In the genomic region with DNA sequence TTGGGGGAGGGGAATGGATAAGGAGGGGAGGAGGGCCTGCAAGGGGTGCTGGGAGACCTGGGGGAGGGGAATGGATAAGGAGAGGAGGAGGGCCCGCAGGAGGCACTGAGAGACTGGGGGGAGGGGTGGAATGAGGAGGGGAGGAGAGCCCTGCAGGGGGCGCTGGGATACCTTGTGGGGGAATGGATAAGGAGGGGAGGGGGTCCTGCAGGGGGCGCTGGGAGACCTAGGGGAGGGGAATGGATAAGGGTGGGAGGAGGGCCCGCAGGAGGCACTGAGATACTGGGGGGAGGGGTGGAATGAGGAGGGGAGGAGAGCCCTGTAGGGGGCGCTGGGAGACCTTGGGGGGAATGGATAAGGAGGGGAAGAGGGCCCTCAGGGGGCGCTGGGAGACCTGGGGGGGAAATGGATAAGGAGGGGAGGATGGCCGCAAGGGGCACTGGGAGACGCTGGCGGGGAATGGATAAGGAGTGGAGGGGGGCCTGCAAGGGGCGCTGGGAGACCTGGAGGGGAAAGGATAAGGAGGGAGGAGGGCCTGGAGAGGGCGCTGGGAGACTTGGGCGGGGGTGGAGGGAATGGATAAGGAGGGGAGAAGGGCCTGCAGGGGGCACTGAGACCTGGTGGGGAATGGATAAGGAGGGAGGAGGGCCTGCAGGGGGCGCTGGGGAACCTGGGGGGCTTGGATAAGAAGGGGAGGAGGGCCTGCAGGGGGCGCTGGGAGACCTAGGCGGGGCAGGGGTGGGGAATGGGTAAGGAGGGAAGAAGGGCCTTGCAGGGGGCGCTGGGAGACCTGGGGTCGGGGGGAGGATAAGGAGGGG, we compare ENCODE assay signal across 14 cellular contexts. TPM values are rescaled to one million over a fixed set of nuclear protein-coding genes. Genes with fewer than 3 reads are reported as not detected.
DNase-seq lines count a peak whose midpoint lies in the region; ATAC-seq and TF ChIP-seq lines count a peak whose summit lies in the region.
"Had no signal": no experiment of that assay in that cellular context is flagged by ENCODE, and none has a peak within 500 bp of the region (broad histone marks: within the 10 kb centered on the region; RNA-seq: fewer than 3 reads in every experiment).

No MANE protein-coding gene starts in this region.

- no peak for TF ChIP-seq POLR2A in HCT116 (IDR thresholded peaks at IDR 0.05; ENCODE audit: borderline replicate concordance, extremely low read depth, insufficient read depth, insufficient read length)
- no peak for TF ChIP-seq POLR2A in right lobe of liver (IDR thresholded peaks at IDR 0.05)

- H3K9me3 ChIP-seq in HCT116 (ENCODE audit: control insufficient read depth in 1 of 2, insufficient read depth in 1 of 2, low read depth in 1 of 2, low read length in 2 of 2) (no peaks in the 10 kb centered on the region), right lobe of liver (no peaks in the 10 kb centered on the region)
- H3K9me3 ChIP-seq: spleen had no signal

- CTCF ChIA-PET in HCT116 (lab: Charles Lee): no interaction called here

- no peak overlapping the region for H3K4me2 ChIP-seq in HCT116 (ENCODE audit: low read length)

- TF ChIP-seq CTCF in HCT116 (IDR thresholded peaks at IDR 0.05 in 2 of 3, conservative IDR thresholded peaks at IDR 0.05 in 1 of 3; ENCODE audit: borderline replicate concordance in 1 of 3, insufficient read depth in 1 of 3, low read depth in 2 of 3, low read length in 2 of 3) (peak; percentile 46 to 83 (median 49)), right lobe of liver (IDR thresholded peaks at IDR 0.05) (no peak)

- no peak overlapping the region for H2AFZ ChIP-seq in HCT116 (ENCODE audit: low read depth, low read length, poor library complexity, severe bottlenecking)

- H3K27ac ChIP-seq in HCT116 (ENCODE audit: low read depth, low read length) (no peak overlapping the region), right lobe of liver (peak overlapping the region in 2 of 3 donors; percentile 98 to 99)
- H3K27ac ChIP-seq: spleen had no signal

- intact Hi-C loops in activated CD4-positive, alpha-beta T cell treated with anti-CD3 and anti-CD28 coated beads, Interleukin-2, amount 10 ng/mL, durations not matched to agents 24 days and 14 days (cut with micrococcal nuclease): no loop called here
- intact Hi-C loops in HCT116 (cut with micrococcal nuclease): no loop called here
- intact Hi-C loops in right lobe of liver (cut with DNase I): loop anchor here (5.0 to 10.0 kb wide), 2 partner anchors 61 to 679 kb away; no protein-coding TSS in a partner anchor

- no peaks in the 10 kb centered on the region for H3K79me2 ChIP-seq in HCT116 (ENCODE audit: insufficient read depth, low read length)

- peaks cover 10% of the 10 kb centered on the region for H3K4me1 Mint-ChIP-seq in activated CD4-positive, alpha-beta T cell treated with anti-CD3 and anti-CD28 coated beads, Interleukin-2, amount 10 ng/mL, durations not matched to agents 24 days and 14 days

- no peak overlapping the region for H3K9ac ChIP-seq in HCT116 (ENCODE audit: low read length)

- no peak overlapping the region for H3K4me3 ChIP-seq in HCT116 (replicated peaks in 1 of 2; ENCODE audit: low read depth in 1 of 2, low read length in 2 of 2)
- no peak overlapping the region for H3K4me3 ChIP-seq in right lobe of liver
- H3K4me3 ChIP-seq: spleen had no signal

- RAD21 ChIA-PET in HCT116 (lab: Charles Lee; ENCODE audit: low non-redundant PET in 1 of 2, low total read pairs in 2 of 2, uncharacterized antibody in 2 of 2, unreplicated experiment in 2 of 2): interaction anchor here in 1 of 2 experiments (0.6 kb wide), 1 partner anchor 863 kb away, joined by 3 read pairs; the partner anchor contains the start of gene VAPB

- BruUV-seq in HCT116 (replicated peaks; lab: Mats Ljungman, UMichigan): no TSS peak

- peaks cover 6% of the 10 kb centered on the region for H3K27me3 Mint-ChIP-seq in activated CD4-positive, alpha-beta T cell treated with anti-CD3 and anti-CD28 coated beads, Interleukin-2, amount 10 ng/mL, durations not matched to agents 24 days and 14 days
- H3K27me3 Mint-ChIP-seq: IgD-negative memory B cell had no signal

- no peaks in the 10 kb centered on the region for H3K9me2 ChIP-seq in HCT116 (ENCODE audit: insufficient read depth)

- H3K36me3 Mint-ChIP-seq in activated CD4-positive, alpha-beta T cell treated with anti-CD3 and anti-CD28 coated beads, Interleukin-2, amount 10 ng/mL, durations not matched to agents 24 days and 14 days (ENCODE audit: low read depth): no peaks in the 10 kb centered on the region
- H3K36me3 Mint-ChIP-seq: IgD-negative memory B cell had no signal

- no peak overlapping the region for H3K4me3 Mint-ChIP-seq in activated CD4-positive, alpha-beta T cell treated with anti-CD3 and anti-CD28 coated beads, Interleukin-2, amount 10 ng/mL, durations not matched to agents 24 days and 14 days
- H3K4me3 Mint-ChIP-seq: IgD-negative memory B cell; T-helper 1 cell treated with Interleukin-12 subunit alpha and Interleukin-12 subunit beta and Interleukin-4 antibody, amounts not matched to agents 30 μg/mL and 1 μg/mL, for 36 hours had no signal

- 54% methylated on average over 17 of the region's 17 CpGs for WGBS in right lobe of liver (ENCODE audit: insufficient coverage, low coverage, low lambda C conversion rate, missing lambda C conversion rate)

- POLR2A ChIA-PET in HCT116 (lab: Charles Lee): no interaction called here

- H3K4me1 ChIP-seq in HCT116 (ENCODE audit: control insufficient read depth in 1 of 2, insufficient read depth in 2 of 2, low read length in 2 of 2) (no peaks in the 10 kb centered on the region), right lobe of liver (peaks cover 0 to 30% (median 5%) of the 10 kb centered on the region in 4 donors)
- H3K4me1 ChIP-seq: spleen had no signal

- ATAC-seq in HCT116 (peak; percentile 76), right lobe of liver (peak; percentile 2 to 48 (median 11)), HG03139 (IDR thresholded peaks at IDR 0.05; ENCODE audit: unreplicated experiment) (no peak)

- TF ChIP-seq RAD21 in HCT116 (IDR thresholded peaks at IDR 0.05; ENCODE audit: low read depth): peak; percentile 3; the same call in 1 of the 2 replicates

- no peaks in the 10 kb centered on the region for H4K20me1 ChIP-seq in HCT116 (ENCODE audit: insufficient read depth)

- H3K27me3 ChIP-seq in HCT116 (ENCODE audit: insufficient read depth, low read length) (no peaks in the 10 kb centered on the region), right lobe of liver (no peaks in the 10 kb centered on the region)
- H3K27me3 ChIP-seq: spleen had no signal

- DNase-seq in activated CD4-positive, alpha-beta T cell treated with anti-CD3 and anti-CD28 coated beads for 48 hours: peak; percentile 51
- DNase-seq in activated CD4-positive, alpha-beta T cell treated with anti-CD3 and anti-CD28 coated beads, Interleukin-2, amount 10 ng/mL, durations not matched to agents 24 days and 14 days: no peak
- peak; percentile 15 for DNase-seq in HCT116 (ENCODE audit: low read depth, low spot score)
- peak; percentile 43 for DNase-seq in UCSD-AML1 (lab: John Stamatoyannopoulos, UW; ENCODE audit: unreplicated experiment)
- peak; percentile 45 to 66 (median 63) for DNase-seq in right lobe of liver
- DNase-seq in activated effector memory CD4-positive, alpha-beta T cell treated with Interleukin-2 at 50 U/mL for 16 hours: no peak
- no peak for DNase-seq in DMS153 treated with DMSO at 0.1 percent for 48 hours (lab: John Stamatoyannopoulos, UW; ENCODE audit: unreplicated experiment)
- DNase-seq: left cardiac atrium; spleen; stimulated activated naive CD4-positive, alpha-beta T cell had no signal

- H3K27ac Mint-ChIP-seq in activated CD4-positive, alpha-beta T cell treated with anti-CD3 and anti-CD28 coated beads, Interleukin-2, amount 10 ng/mL, durations not matched to agents 24 days and 14 days: no peak overlapping the region
- H3K27ac Mint-ChIP-seq: IgD-negative memory B cell; T-helper 1 cell treated with Interleukin-12 subunit alpha and Interleukin-12 subunit beta and Interleukin-4 antibody, amounts not matched to agents 30 μg/mL and 1 μg/mL, for 36 hours had no signal

- H3K9me3 Mint-ChIP-seq in activated CD4-positive, alpha-beta T cell treated with anti-CD3 and anti-CD28 coated beads, Interleukin-2, amount 10 ng/mL, durations not matched to agents 24 days and 14 days: no peaks in the 10 kb centered on the region
- H3K9me3 Mint-ChIP-seq: IgD-negative memory B cell; T-helper 1 cell treated with Interleukin-12 subunit alpha and Interleukin-12 subunit beta and Interleukin-4 antibody, amounts not matched to agents 30 μg/mL and 1 μg/mL, for 36 hours had no signal

- H3K36me3 ChIP-seq in HCT116 (ENCODE audit: control insufficient read depth in 1 of 2, insufficient read depth in 2 of 2, low read length in 2 of 2): no peaks in the 10 kb centered on the region
- H3K36me3 ChIP-seq in right lobe of liver: no peaks in the 10 kb centered on the region
- H3K36me3 ChIP-seq: spleen had no signal

TF ChIP-seq in HCT116, 20 proteins besides CTCF, POLR2A, EP300 and RAD21 (continues in another document):
- TF ChIP-seq TCF7L2 (IDR thresholded peaks at IDR 0.05; ENCODE audit: borderline replicate concordance, extremely low read depth, insufficient read depth, insufficient read length) (no peak), CBX3 (IDR thresholded peaks at IDR 0.05; ENCODE audit: low read depth) (no peak)

RNA-seq across cellular contexts. Expression of gene CTCFL, which starts 1.3 kb away (rescaled TPM):
- total RNA-seq in activated CD4-positive, alpha-beta T cell treated with anti-CD3 and anti-CD28 coated beads, Interleukin-2, amount 10 ng/mL, durations not matched to agents 24 days and 14 days: not detected in 2 replicates
- 0.34 TPM for total RNA-seq in HCT116 (2021; ENCODE audit: unreplicated experiment)
- not detected in 2 replicates for polyA plus RNA-seq in HCT116 (2012)
- total RNA-seq in right lobe of liver: under 1 TPM in 4 of 6 experiments, not detected in 2; 0.09 to 0.50 (median 0.33) TPM
- total RNA-seq: left cardiac atrium had no signal
- polyA plus RNA-seq: BJ, IgD-negative memory B cell had no signal

RNA-seq across cellular contexts. Expression of gene PCK1, which starts 34.6 kb away (rescaled TPM):
- total RNA-seq in activated CD4-positive, alpha-beta T cell treated with anti-CD3 and anti-CD28 coated beads, Interleukin-2, amount 10 ng/mL, durations not matched to agents 24 days and 14 days: not detected in 2 replicates
- total RNA-seq in HCT116 (2021; ENCODE audit: unreplicated experiment) (0.49 TPM), right lobe of liver (1,000 to 10,000 TPM in 2 of 6 experiments, 100 to 1,000 TPM in 4; 187 to 1,757 (median 778) TPM)
- 0.11 TPM in 1 of 2 replicates, not detected in the other for polyA plus RNA-seq in HCT116 (2012)
- polyA plus RNA-seq: BJ, IgD-negative memory B cell had no signal

Comparison
In these comparisons a context has a peak if more than half of its experiments do, and no peak if none do; other contexts are left out.
1. DNase-seq: peak in activated CD4-positive, alpha-beta T cell treated with anti-CD3 and anti-CD28 coated beads for 48 hours (single experiment), HCT116 (single experiment), UCSD-AML1 (single experiment) and right lobe of liver (3 of 3); none in activated CD4-positive, alpha-beta T cell treated with anti-CD3 and anti-CD28 coated beads, Interleukin-2, amount 10 ng/mL, durations not matched to agents 24 days and 14 days (single experiment), activated effector memory CD4-positive, alpha-beta T cell treated with Interleukin-2 at 50 U/mL for 16 hours (single experiment) and DMS153 treated with DMSO at 0.1 percent for 48 hours (single experiment).
2. CTCF ChIP-seq: peak in HCT116 (3 of 3); none in right lobe of liver (0 of 4).
3. RNA of gene PCK1, which starts 34.6 kb away (total RNA-seq): 187 to 1,757 TPM in right lobe of liver; 0.49 TPM in HCT116 (single experiment) and not detected in activated CD4-positive, alpha-beta T cell treated with anti-CD3 and anti-CD28 coated beads, Interleukin-2, amount 10 ng/mL, durations not matched to agents 24 days and 14 days; every median in the first group is over 100 times any median in the second.
4. intact Hi-C loops: an anchor here in right lobe of liver (5.0 to 10.0 kb wide); none called in activated CD4-positive, alpha-beta T cell treated with anti-CD3 and anti-CD28 coated beads, Interleukin-2, amount 10 ng/mL, durations not matched to agents 24 days and 14 days and HCT116.